Comparison of ENCODE assay signal across 2 cellular contexts in the genomic region with DNA sequence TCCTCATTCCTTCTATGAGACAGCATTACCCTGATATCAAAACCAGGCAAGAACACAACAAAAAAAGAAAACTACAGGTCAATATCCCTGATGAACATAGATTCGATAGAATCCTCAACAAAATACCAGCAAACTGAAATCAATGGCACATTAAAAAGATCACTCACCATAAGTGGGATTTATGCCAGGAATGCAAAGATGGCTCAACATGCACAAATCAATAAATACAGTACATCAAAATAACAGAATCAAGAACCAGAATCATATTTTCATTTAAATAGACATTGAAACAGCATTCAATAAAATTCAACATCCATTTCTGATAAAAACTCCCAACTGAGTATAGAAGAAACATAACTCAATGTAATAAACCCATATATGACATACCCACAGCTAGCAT.
TF ChIP-seq lines count a peak whose summit lies in the region.

No MANE protein-coding gene starts in this region.

TF ChIP-seq in HEK293, 187 proteins besides CTCF, POLR2A, EP300 and RAD21:
- TF ChIP-seq, protein P1, sequence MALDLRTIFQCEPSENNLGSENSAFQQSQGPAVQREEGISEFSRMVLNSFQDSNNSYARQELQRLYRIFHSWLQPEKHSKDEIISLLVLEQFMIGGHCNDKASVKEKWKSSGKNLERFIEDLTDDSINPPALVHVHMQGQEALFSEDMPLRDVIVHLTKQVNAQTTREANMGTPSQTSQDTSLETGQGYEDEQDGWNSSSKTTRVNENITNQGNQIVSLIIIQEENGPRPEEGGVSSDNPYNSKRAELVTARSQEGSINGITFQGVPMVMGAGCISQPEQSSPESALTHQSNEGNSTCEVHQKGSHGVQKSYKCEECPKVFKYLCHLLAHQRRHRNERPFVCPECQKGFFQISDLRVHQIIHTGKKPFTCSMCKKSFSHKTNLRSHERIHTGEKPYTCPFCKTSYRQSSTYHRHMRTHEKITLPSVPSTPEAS (tag by site-specific recombination; IDR thresholded peaks at IDR 0.05): no peak
- peak; percentile 16 for TF ChIP-seq SETDB1 (IDR thresholded peaks at IDR 0.05; ENCODE audit: insufficient read length, low read length)
- no peak for TF ChIP-seq YY2 (tag by site-specific recombination; IDR thresholded peaks at IDR 0.05)
TF ChIP-seq in HEK293: peak in this region for 1.

TF ChIP-seq in K562, 482 proteins besides CTCF, POLR2A, EP300 and RAD21 (continued from another document):
- TF ChIP-seq ZNF324 (CRISPR knock-in tag; IDR thresholded peaks at IDR 0.05) (peak; percentile 96), OTX1 (CRISPR knock-in tag; IDR thresholded peaks at IDR 0.05) (no peak), HLTF (IDR thresholded peaks at IDR 0.05) (no peak), ZMIZ1 (IDR thresholded peaks at IDR 0.05; ENCODE audit: low read depth in 2 of 2, low read length in 2 of 2) (no peak)
- TF ChIP-seq, protein P2, sequence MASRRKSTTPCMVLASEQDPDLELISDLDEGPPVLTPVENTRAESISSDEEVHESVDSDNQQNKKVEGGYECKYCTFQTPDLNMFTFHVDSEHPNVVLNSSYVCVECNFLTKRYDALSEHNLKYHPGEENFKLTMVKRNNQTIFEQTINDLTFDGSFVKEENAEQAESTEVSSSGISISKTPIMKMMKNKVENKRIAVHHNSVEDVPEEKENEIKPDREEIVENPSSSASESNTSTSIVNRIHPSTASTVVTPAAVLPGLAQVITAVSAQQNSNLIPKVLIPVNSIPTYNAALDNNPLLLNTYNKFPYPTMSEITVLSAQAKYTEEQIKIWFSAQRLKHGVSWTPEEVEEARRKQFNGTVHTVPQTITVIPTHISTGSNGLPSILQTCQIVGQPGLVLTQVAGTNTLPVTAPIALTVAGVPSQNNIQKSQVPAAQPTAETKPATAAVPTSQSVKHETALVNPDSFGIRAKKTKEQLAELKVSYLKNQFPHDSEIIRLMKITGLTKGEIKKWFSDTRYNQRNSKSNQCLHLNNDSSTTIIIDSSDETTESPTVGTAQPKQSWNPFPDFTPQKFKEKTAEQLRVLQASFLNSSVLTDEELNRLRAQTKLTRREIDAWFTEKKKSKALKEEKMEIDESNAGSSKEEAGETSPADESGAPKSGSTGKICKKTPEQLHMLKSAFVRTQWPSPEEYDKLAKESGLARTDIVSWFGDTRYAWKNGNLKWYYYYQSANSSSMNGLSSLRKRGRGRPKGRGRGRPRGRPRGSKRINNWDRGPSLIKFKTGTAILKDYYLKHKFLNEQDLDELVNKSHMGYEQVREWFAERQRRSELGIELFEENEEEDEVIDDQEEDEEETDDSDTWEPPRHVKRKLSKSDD (conservative IDR thresholded peaks at IDR 0.05; ENCODE audit: low read length): no peak
- TF ChIP-seq, protein P3, sequence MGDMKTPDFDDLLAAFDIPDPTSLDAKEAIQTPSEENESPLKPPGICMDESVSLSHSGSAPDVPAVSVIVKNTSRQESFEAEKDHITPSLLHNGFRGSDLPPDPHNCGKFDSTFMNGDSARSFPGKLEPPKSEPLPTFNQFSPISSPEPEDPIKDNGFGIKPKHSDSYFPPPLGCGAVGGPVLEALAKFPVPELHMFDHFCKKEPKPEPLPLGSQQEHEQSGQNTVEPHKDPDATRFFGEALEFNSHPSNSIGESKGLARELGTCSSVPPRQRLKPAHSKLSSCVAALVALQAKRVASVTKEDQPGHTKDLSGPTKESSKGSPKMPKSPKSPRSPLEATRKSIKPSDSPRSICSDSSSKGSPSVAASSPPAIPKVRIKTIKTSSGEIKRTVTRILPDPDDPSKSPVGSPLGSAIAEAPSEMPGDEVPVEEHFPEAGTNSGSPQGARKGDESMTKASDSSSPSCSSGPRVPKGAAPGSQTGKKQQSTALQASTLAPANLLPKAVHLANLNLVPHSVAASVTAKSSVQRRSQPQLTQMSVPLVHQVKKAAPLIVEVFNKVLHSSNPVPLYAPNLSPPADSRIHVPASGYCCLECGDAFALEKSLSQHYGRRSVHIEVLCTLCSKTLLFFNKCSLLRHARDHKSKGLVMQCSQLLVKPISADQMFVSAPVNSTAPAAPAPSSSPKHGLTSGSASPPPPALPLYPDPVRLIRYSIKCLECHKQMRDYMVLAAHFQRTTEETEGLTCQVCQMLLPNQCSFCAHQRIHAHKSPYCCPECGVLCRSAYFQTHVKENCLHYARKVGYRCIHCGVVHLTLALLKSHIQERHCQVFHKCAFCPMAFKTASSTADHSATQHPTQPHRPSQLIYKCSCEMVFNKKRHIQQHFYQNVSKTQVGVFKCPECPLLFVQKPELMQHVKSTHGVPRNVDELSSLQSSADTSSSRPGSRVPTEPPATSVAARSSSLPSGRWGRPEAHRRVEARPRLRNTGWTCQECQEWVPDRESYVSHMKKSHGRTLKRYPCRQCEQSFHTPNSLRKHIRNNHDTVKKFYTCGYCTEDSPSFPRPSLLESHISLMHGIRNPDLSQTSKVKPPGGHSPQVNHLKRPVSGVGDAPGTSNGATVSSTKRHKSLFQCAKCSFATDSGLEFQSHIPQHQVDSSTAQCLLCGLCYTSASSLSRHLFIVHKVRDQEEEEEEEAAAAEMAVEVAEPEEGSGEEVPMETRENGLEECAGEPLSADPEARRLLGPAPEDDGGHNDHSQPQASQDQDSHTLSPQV (IDR thresholded peaks at IDR 0.05): no peak
